9 cellular contexts compared by ENCODE assay signal in the genomic region with DNA sequence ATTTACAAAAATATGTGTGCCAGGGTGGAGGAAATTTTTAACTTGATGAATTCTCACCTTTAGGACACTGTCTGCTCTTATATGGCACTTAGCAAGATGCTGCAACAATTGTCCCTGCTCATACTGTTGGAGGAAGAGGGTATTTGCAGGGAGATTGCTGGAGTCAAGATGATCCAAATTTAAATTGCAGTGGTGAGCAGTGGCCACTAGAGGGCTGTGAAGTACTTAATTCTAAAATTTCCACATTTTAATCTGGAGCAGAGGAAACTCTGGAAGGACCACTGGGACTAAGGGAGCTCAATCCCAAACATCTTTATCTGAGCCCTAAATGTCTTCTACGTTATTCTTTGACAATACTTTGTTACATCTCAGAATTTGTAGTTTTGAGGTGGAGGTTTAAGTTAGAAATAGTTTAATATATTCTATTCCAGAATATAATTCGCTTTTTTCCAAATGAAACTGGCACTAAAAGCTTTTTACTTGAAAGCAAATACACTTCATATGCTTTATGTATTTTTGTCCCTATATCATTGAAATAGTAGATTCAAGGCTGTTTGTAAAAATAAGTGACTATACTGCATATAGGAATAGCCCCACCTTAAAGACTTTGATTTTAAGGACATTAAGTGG. TPM values are rescaled to one million over a fixed set of nuclear protein-coding genes. Genes with fewer than 3 reads are reported as not detected.
A peak's percentile ranks its signal among the peaks of the same experiment; 100 is the strongest.
DNase-seq lines count a peak whose midpoint lies in the region; ATAC-seq and TF ChIP-seq lines count a peak whose summit lies in the region.
"Had no signal": no experiment of that assay in that cellular context is flagged by ENCODE, and none has a peak within 500 bp of the region (broad histone marks: within the 10 kb centered on the region; RNA-seq: fewer than 3 reads in every experiment).

No MANE protein-coding gene starts in this region.

- POLR2A ChIA-PET in HCT116 (lab: Charles Lee) = no interaction called here

- TF ChIP-seq POLR2A in HCT116 (IDR thresholded peaks at IDR 0.05; ENCODE audit: borderline replicate concordance, extremely low read depth, insufficient read depth, insufficient read length) = no peak

- H3K9me3 ChIP-seq in HCT116 (ENCODE audit: control insufficient read depth in 1 of 2, insufficient read depth in 1 of 2, low read depth in 1 of 2, low read length in 2 of 2) = no peaks in the 10 kb centered on the region
- H3K9me3 ChIP-seq in MG63 = no peaks in the 10 kb centered on the region

- no peaks in the 10 kb centered on the region for H3K79me2 ChIP-seq in HCT116 (ENCODE audit: insufficient read depth, low read length)

- no TSS peak for BruUV-seq in HCT116 (replicated peaks; lab: Mats Ljungman, UMichigan)

- no peak overlapping the region for H3K4me2 ChIP-seq in HCT116 (ENCODE audit: low read length)

- no peak overlapping the region for H3K4me3 ChIP-seq in HCT116 (replicated peaks in 1 of 2; ENCODE audit: low read depth in 1 of 2, low read length in 2 of 2)
- no peak overlapping the region for H3K4me3 ChIP-seq in MG63

- TF ChIP-seq RAD21 in HCT116 (IDR thresholded peaks at IDR 0.05; ENCODE audit: low read depth) = peak; percentile 65

- DNase-seq in Right ventricle myocardium superior (no peak), left ventricle myocardium superior (no peak), HCT116 (ENCODE audit: low read depth, low spot score) (peak; percentile 37), NCI-H1930 (lab: John Stamatoyannopoulos, UW) (peak; percentile 33 to 56), germinal center (ENCODE audit: low spot score) (peak; percentile 51), renal cortical epithelial cell (ENCODE audit: low read depth) (peak; percentile 58), MG63 (no peak)

- H2AFZ ChIP-seq in HCT116 (ENCODE audit: low read depth, low read length, poor library complexity, severe bottlenecking) = no peak overlapping the region

- intact Hi-C loops in Right ventricle myocardium superior (cut with DNase I) (no loop called here), left ventricle myocardium superior (cut with micrococcal nuclease) (no loop called here), HCT116 (cut with micrococcal nuclease) (no loop called here)

- H3K9me2 ChIP-seq in HCT116 (ENCODE audit: insufficient read depth) = no peaks in the 10 kb centered on the region

- CTCF ChIA-PET in HCT116 (lab: Charles Lee) = interaction anchor here (0.8 to 1.7 kb wide), 6 partner anchors 9 to 958 kb away, joined by 3 to 7 read pairs (median 4); no protein-coding TSS in a partner anchor

- no peak overlapping the region for H3K9ac ChIP-seq in HCT116 (ENCODE audit: low read length)

- RAD21 ChIA-PET in HCT116 (lab: Charles Lee; ENCODE audit: low non-redundant PET in 1 of 2, low total read pairs in 2 of 2, uncharacterized antibody in 2 of 2, unreplicated experiment in 2 of 2) = interaction anchor here in 1 of 2 experiments (1.0 kb wide), 1 partner anchor 22 kb away, joined by 3 read pairs; no protein-coding TSS in a partner anchor

- TF ChIP-seq CTCF in HCT116 (IDR thresholded peaks at IDR 0.05 in 2 of 3, conservative IDR thresholded peaks at IDR 0.05 in 1 of 3; ENCODE audit: borderline replicate concordance in 1 of 3, insufficient read depth in 1 of 3, low read depth in 2 of 3, low read length in 2 of 3) = peak; percentile 43 to 87 (median 72); a peak in 5 of 6 replicates
- TF ChIP-seq CTCF in VCaP (conservative IDR thresholded peaks at IDR 0.05) = peak; percentile 87

- peak; percentile 58 for ATAC-seq in Right ventricle myocardium superior (ENCODE audit: poor library complexity)
- no peak for ATAC-seq in left ventricle myocardium superior
- peak; percentile 87 for ATAC-seq in HCT116

- H3K27me3 ChIP-seq in HCT116 (ENCODE audit: insufficient read depth, low read length) = no peaks in the 10 kb centered on the region
- H3K27me3 ChIP-seq in MG63 = peaks cover 5% of the 10 kb centered on the region; the same call in 1 of the 2 replicates

- H3K27ac ChIP-seq in HCT116 (ENCODE audit: low read depth, low read length) = no peak overlapping the region
- H3K27ac ChIP-seq in VCaP = no peak overlapping the region
- H3K27ac ChIP-seq: epithelial cell of prostate had no signal

- H4K20me1 ChIP-seq in HCT116 (ENCODE audit: insufficient read depth) = no peaks in the 10 kb centered on the region

- H3K4me1 ChIP-seq in HCT116 (ENCODE audit: control insufficient read depth in 1 of 2, insufficient read depth in 2 of 2, low read length in 2 of 2) = no peaks in the 10 kb centered on the region

- H3K36me3 ChIP-seq in HCT116 (ENCODE audit: control insufficient read depth in 1 of 2, insufficient read depth in 2 of 2, low read length in 2 of 2) = no peaks in the 10 kb centered on the region
- H3K36me3 ChIP-seq in MG63 = no peaks in the 10 kb centered on the region

TF ChIP-seq in HCT116, 20 proteins besides CTCF, POLR2A, EP300 and RAD21:
- TF ChIP-seq EGR1 (IDR thresholded peaks at IDR 0.05; ENCODE audit: low read depth) (no peak), TCF7L2 (IDR thresholded peaks at IDR 0.05; ENCODE audit: borderline replicate concordance, extremely low read depth, insufficient read depth, insufficient read length) (no peak), SIN3A (IDR thresholded peaks at IDR 0.05; ENCODE audit: low read depth) (no peak), ZFX (IDR thresholded peaks at IDR 0.05) (no peak), JUND (IDR thresholded peaks at IDR 0.05) (no peak), POLR2AphosphoS5 (IDR thresholded peaks at IDR 0.05; ENCODE audit: low read depth, low read length) (no peak), EZH2 (IDR thresholded peaks at IDR 0.05) (no peak)
- TF ChIP-seq, protein P1, sequence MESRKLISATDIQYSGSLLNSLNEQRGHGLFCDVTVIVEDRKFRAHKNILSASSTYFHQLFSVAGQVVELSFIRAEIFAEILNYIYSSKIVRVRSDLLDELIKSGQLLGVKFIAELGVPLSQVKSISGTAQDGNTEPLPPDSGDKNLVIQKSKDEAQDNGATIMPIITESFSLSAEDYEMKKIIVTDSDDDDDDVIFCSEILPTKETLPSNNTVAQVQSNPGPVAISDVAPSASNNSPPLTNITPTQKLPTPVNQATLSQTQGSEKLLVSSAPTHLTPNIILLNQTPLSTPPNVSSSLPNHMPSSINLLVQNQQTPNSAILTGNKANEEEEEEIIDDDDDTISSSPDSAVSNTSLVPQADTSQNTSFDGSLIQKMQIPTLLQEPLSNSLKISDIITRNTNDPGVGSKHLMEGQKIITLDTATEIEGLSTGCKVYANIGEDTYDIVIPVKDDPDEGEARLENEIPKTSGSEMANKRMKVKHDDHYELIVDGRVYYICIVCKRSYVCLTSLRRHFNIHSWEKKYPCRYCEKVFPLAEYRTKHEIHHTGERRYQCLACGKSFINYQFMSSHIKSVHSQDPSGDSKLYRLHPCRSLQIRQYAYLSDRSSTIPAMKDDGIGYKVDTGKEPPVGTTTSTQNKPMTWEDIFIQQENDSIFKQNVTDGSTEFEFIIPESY (IDR thresholded peaks at IDR 0.05; ENCODE audit: extremely low read depth, insufficient replicate concordance, low read length) = no peak
- TF ChIP-seq, protein P2, sequence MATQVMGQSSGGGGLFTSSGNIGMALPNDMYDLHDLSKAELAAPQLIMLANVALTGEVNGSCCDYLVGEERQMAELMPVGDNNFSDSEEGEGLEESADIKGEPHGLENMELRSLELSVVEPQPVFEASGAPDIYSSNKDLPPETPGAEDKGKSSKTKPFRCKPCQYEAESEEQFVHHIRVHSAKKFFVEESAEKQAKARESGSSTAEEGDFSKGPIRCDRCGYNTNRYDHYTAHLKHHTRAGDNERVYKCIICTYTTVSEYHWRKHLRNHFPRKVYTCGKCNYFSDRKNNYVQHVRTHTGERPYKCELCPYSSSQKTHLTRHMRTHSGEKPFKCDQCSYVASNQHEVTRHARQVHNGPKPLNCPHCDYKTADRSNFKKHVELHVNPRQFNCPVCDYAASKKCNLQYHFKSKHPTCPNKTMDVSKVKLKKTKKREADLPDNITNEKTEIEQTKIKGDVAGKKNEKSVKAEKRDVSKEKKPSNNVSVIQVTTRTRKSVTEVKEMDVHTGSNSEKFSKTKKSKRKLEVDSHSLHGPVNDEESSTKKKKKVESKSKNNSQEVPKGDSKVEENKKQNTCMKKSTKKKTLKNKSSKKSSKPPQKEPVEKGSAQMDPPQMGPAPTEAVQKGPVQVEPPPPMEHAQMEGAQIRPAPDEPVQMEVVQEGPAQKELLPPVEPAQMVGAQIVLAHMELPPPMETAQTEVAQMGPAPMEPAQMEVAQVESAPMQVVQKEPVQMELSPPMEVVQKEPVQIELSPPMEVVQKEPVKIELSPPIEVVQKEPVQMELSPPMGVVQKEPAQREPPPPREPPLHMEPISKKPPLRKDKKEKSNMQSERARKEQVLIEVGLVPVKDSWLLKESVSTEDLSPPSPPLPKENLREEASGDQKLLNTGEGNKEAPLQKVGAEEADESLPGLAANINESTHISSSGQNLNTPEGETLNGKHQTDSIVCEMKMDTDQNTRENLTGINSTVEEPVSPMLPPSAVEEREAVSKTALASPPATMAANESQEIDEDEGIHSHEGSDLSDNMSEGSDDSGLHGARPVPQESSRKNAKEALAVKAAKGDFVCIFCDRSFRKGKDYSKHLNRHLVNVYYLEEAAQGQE (IDR thresholded peaks at IDR 0.05; ENCODE audit: low read depth) = no peak

RNA-seq across cellular contexts. Expression of a gene that starts 33.0 kb away (rescaled TPM):
- total RNA-seq in Right ventricle myocardium superior = not detected
- total RNA-seq in left ventricle myocardium superior = not detected
- 0.12 TPM for total RNA-seq in HCT116 (2021; ENCODE audit: unreplicated experiment)
- not detected in 2 replicates for polyA plus RNA-seq in HCT116 (2012)
- total RNA-seq in renal cortical epithelial cell = 0.17 and 3.2 TPM in 2 replicates
- not detected in 2 replicates for total RNA-seq in MG63 (2014; rRNA removed; shearing (Covaris generic); ENCODE audit: low replicate concordance)

Comparison
In these comparisons a context has a peak if more than half of its experiments do, and no peak if none do; other contexts are left out.
1. DNase-seq: peak in HCT116 (single experiment), NCI-H1930 (2 of 2), germinal center (single experiment) and renal cortical epithelial cell (single experiment); none in Right ventricle myocardium superior (single experiment), left ventricle myocardium superior (single experiment) and MG63 (single experiment).